Comparison of ENCODE assay signal across 24 cellular contexts in genomic region chr5:1032011-1032410, GRCh38. TPM values are rescaled to one million over a fixed set of nuclear protein-coding genes. Genes with fewer than 3 reads are reported as not detected.
DNase-seq lines count a peak whose midpoint lies in the region; ATAC-seq, FAIRE-seq and TF ChIP-seq lines count a peak whose summit lies in the region.
"Had no signal": no experiment of that assay in that cellular context is flagged by ENCODE, and none has a peak within 500 bp of the region (broad histone marks: within the 10 kb centered on the region; RNA-seq: fewer than 3 reads in every experiment).

No MANE protein-coding gene starts in this region.

- H3K27me3 Mint-ChIP-seq in stimulated activated naive B cell treated with anti-CD40 and anti-IgM and Interleukin-4, amounts not matched to agents 10 μg/mL and 1 μg/mL and 100 μg/mL, for 72 hours: peaks cover 19 to 26% of the 10 kb centered on the region in 2 donors
- H3K27me3 Mint-ChIP-seq: CD4-positive, alpha-beta T cell had no signal

- peaks cover 0 to 3% of the 10 kb centered on the region in 2 donors for H3K4me1 Mint-ChIP-seq in stimulated activated naive B cell treated with anti-CD40 and anti-IgM and Interleukin-4, amounts not matched to agents 10 μg/mL and 1 μg/mL and 100 μg/mL, for 72 hours

- H3K9me3 Mint-ChIP-seq in stimulated activated naive B cell treated with anti-CD40 and anti-IgM and Interleukin-4, amounts not matched to agents 10 μg/mL and 1 μg/mL and 100 μg/mL, for 72 hours: no peaks in the 10 kb centered on the region
- H3K9me3 Mint-ChIP-seq: CD4-positive, alpha-beta T cell had no signal

- no peak for FAIRE-seq in GM12892 (lab: Jason Lieb, UNC)
- FAIRE-seq: A549, G401.6 had no signal

- DNase-seq in Right ventricle myocardium superior (peak; percentile 24), left ventricle myocardium superior (no peak), GM12892 (ENCODE audit: insufficient read length) (peak; percentile 6), left lung (peak; percentile 25 to 45), NCI-H1417 (lab: John Stamatoyannopoulos, UW) (no peak), NCI-H2196 (lab: John Stamatoyannopoulos, UW; ENCODE audit: unreplicated experiment) (no peak)
- DNase-seq in stimulated activated naive B cell treated with anti-CD40 and anti-IgM and Interleukin-4, amounts not matched to agents 10 μg/mL and 1 μg/mL and 100 μg/mL, for 72 hours: no peak
- DNase-seq: AML-193, GM23248, HFFc6, KBM-7, MG63, NCI-H1105 treated with DMSO at 0.1 percent for 48 hours, NCI-H2029, NCI-H2227 treated with DMSO at 0.1 percent for 48 hours, NCI-H526 treated with DMSO at 0.1 percent for 48 hours, RPMI8226, SHP77 treated with DMSO at 0.1 percent for 48 hours had no signal

- peak overlapping the region; percentile 43 for H3K27ac Mint-ChIP-seq in stimulated activated naive B cell treated with anti-CD40 and anti-IgM and Interleukin-4, amounts not matched to agents 10 μg/mL and 1 μg/mL and 100 μg/mL, for 72 hours
- H3K27ac Mint-ChIP-seq: CD4-positive, alpha-beta T cell; HFFc6 had no signal

- no peak overlapping the region for H3K27ac ChIP-seq in left lung
- H3K27ac ChIP-seq: A549; BLaER1 treated with 17β-estradiol and CSF1 and Interleukin-3, amounts not matched to agents 10 nM and 100 nM; GM23248; SK-N-MC had no signal

- no peak for TF ChIP-seq POLR2A in GM12892 (IDR thresholded peaks at IDR 0.05; ENCODE audit: low read depth, low read length)

- no peaks in the 10 kb centered on the region for H3K36me3 ChIP-seq in left lung
- H3K36me3 ChIP-seq: HAP-1 had no signal

- H3K4me3 ChIP-seq in left lung: no peak overlapping the region
- H3K4me3 ChIP-seq: A549; BLaER1 treated with 17β-estradiol and CSF1 and Interleukin-3, amounts not matched to agents 10 nM and 100 nM; GM23248; HAP-1; MG63; SK-N-MC had no signal

- no peaks in the 10 kb centered on the region for H3K36me3 Mint-ChIP-seq in stimulated activated naive B cell treated with anti-CD40 and anti-IgM and Interleukin-4, amounts not matched to agents 10 μg/mL and 1 μg/mL and 100 μg/mL, for 72 hours

- peaks cover 0 to 17% of the 10 kb centered on the region in 2 donors for H3K27me3 ChIP-seq in left lung
- H3K27me3 ChIP-seq: MG63 had no signal

- H3K9me3 ChIP-seq in left lung: no peaks in the 10 kb centered on the region
- H3K9me3 ChIP-seq: A549; BLaER1 treated with 17β-estradiol and CSF1 and Interleukin-3, amounts not matched to agents 10 nM and 100 nM; HAP-1; MG63 had no signal

- intact Hi-C loops in Right ventricle myocardium superior (cut with DNase I): no loop called here
- intact Hi-C loops in left ventricle myocardium superior (cut with micrococcal nuclease): no loop called here
- intact Hi-C loops in left lung (cut with DNase I): no loop called here

- no peaks in the 10 kb centered on the region for H3K4me1 ChIP-seq in left lung
- H3K4me1 ChIP-seq: A549, HAP-1 had no signal

- ATAC-seq in Right ventricle myocardium superior (ENCODE audit: poor library complexity): no peak
- no peak for ATAC-seq in left ventricle myocardium superior
- ATAC-seq in left lung: no peak
- ATAC-seq in stimulated activated naive B cell treated with anti-CD40 and anti-IgM and Interleukin-4, amounts not matched to agents 10 μg/mL and 1 μg/mL and 100 μg/mL, for 72 hours (replicated peaks): no peak
- ATAC-seq: A549 had no signal

- H3K4me3 Mint-ChIP-seq in stimulated activated naive B cell treated with anti-CD40 and anti-IgM and Interleukin-4, amounts not matched to agents 10 μg/mL and 1 μg/mL and 100 μg/mL, for 72 hours: no peak overlapping the region
- H3K4me3 Mint-ChIP-seq: CD4-positive, alpha-beta T cell; HFFc6 had no signal

- no peak for TF ChIP-seq CTCF in left lung (IDR thresholded peaks at IDR 0.05)

RNA-seq across cellular contexts. Expression of gene NKD2, which starts 23.4 kb away (rescaled TPM):
- total RNA-seq in Right ventricle myocardium superior (2.8 TPM), left ventricle myocardium superior (3.4 TPM), left lung (10 to 100 TPM; 31.6 to 61.5 TPM)
- polyA plus RNA-seq in GM12892 (2012; ENCODE audit: missing spikeins): 0.76 TPM
- total RNA-seq: GM23248, HFFc6 had no signal
- polyA plus RNA-seq: GM23248 had no signal

Comparison
In these comparisons a context has a peak if more than half of its experiments do, and no peak if none do; other contexts are left out.
1. DNase-seq: peak in Right ventricle myocardium superior (single experiment), GM12892 (single experiment) and left lung (2 of 2); none in left ventricle myocardium superior (single experiment), stimulated activated naive B cell treated with anti-CD40 and anti-IgM and Interleukin-4, amounts not matched to agents 10 μg/mL and 1 μg/mL and 100 μg/mL, for 72 hours (single experiment), NCI-H1417 (0 of 3) and NCI-H2196 (single experiment).